8 cellular contexts compared by ENCODE assay signal in the genomic region with DNA sequence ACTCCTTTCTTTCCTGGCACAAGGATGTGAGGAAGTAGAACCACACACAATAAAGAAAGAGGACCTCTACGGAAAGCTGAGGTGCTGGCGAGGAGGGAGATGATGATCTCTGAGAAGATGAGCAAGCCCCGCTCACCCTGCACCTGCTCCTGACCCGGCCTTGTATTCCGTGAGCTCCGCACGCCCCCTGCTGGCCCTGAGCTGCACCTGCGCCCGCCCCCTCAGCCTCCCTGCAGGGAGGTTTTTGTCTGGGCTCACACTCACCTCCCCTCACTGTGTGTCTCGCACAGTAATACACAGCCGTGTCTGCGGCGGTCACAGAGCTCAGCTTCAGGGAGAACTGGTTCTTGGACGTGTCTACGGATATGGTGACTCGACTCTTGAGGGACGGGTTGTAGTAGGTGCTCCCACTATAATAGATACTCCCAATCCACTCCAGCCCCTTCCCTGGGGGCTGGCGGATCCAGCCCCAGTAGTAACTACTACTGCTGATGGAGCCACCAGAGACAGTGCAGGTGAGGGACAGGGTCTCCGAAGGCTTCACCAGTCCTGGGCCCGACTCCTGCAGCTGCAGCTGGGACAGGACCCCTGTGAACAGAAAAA.
DNase-seq lines count a peak whose midpoint lies in the region; ATAC-seq, FAIRE-seq and TF ChIP-seq lines count a peak whose summit lies in the region.
"Not testable (repeated sequence)": the region's sequence is repeated elsewhere in the genome, so short reads cannot be mapped to it uniquely, and the experiment has no call there.

No MANE protein-coding gene starts in this region.

- H3K9me1 ChIP-seq in K562 (ENCODE audit: control insufficient read depth, insufficient read depth, low read length): not testable (repeated sequence)

- not testable (repeated sequence) for H3K79me2 ChIP-seq in K562 (ENCODE audit: control insufficient read depth, insufficient read depth, low read length)

- H3K4me3 ChIP-seq in BLaER1 treated with 17β-estradiol and CSF1 and Interleukin-3, amounts not matched to agents 10 nM and 100 nM; K562; liver (ENCODE audit: low read depth in 1 of 3, low read length in 3 of 3): not testable (repeated sequence)

- not testable (repeated sequence) for H3K9me3 Mint-ChIP-seq in activated CD4-positive, alpha-beta memory T cell treated with anti-CD3 and anti-CD28 coated beads for 36 hours

- H3K4me2 ChIP-seq in BLaER1 treated with 17β-estradiol and CSF1 and Interleukin-3, amounts not matched to agents 10 nM and 100 nM: peak overlapping the region in 9 of 11 experiments; percentile 37 to 69 (median 64); a peak in 18 of 22 replicates
- H3K4me2 ChIP-seq in K562 (ENCODE audit: insufficient read depth, low read length): not testable (repeated sequence)

- TF ChIP-seq POLR2A in K562 (conservative IDR thresholded peaks at IDR 0.05): not testable (repeated sequence)

- H3K4me3 Mint-ChIP-seq in activated CD4-positive, alpha-beta memory T cell treated with anti-CD3 and anti-CD28 coated beads for 36 hours: not testable (repeated sequence)

- H3K36me3 Mint-ChIP-seq in activated CD4-positive, alpha-beta memory T cell treated with anti-CD3 and anti-CD28 coated beads for 36 hours: not testable (repeated sequence)

- 49% methylated on average over 16 of the region's 20 CpGs for WGBS in K562 (ENCODE audit: insufficient coverage, low coverage, missing lambda C conversion rate)
- WGBS in liver: 51% methylated on average over 20 of the region's 20 CpGs

- peak overlapping the region in 1 of 11 experiments; percentile 61; a peak in 1 of 22 replicates for H3K27ac ChIP-seq in BLaER1 treated with 17β-estradiol and CSF1 and Interleukin-3, amounts not matched to agents 10 nM and 100 nM
- not testable (repeated sequence) for H3K27ac ChIP-seq in RWPE1; K562 (ENCODE audit: extremely low read depth, low read depth, low read length); liver (ENCODE audit: low read depth in 1 of 2, low read length in 2 of 2)

- H3K9ac ChIP-seq in BLaER1 treated with 17β-estradiol and CSF1 and Interleukin-3, amounts not matched to agents 10 nM and 100 nM: peak overlapping the region in 1 of 11 experiments; percentile 59; a peak in 1 of 22 replicates
- H3K9ac ChIP-seq in K562 (ENCODE audit: insufficient read depth in 1 of 2, low read depth in 2 of 2, low read length in 2 of 2); liver (ENCODE audit: low read depth in 1 of 2, low read length in 2 of 2): not testable (repeated sequence)

- not testable (repeated sequence) for FAIRE-seq in K562 (lab: Jason Lieb, UNC)

- CTCF ChIA-PET in RWPE1 (lab: Yijun Ruan, JAX): interaction anchor here (0.6 to 4.5 kb wide), 7 partner anchors 11 to 917 kb away, joined by 3 to 33 read pairs (median 3); no protein-coding TSS in a partner anchor
- CTCF ChIA-PET in activated CD4-positive, alpha-beta memory T cell treated with anti-CD3 and anti-CD28 coated beads for 36 hours (lab: Charles Lee): interaction anchor here (0.6 to 14.1 kb wide), 25 partner anchors 10 to 360 kb away, joined by 3 to 220 read pairs (median 4); no protein-coding TSS in a partner anchor
- CTCF ChIA-PET in K562 (lab: Yijun Ruan, JAX; ENCODE audit: low intra/inter-chr PET ratio): not testable (repeated sequence)

- not testable (repeated sequence) for TF ChIP-seq RAD21 in K562 (CRISPR knock-in tag; conservative IDR thresholded peaks at IDR 0.05 in 1 of 2, IDR thresholded peaks at IDR 0.05 in 1 of 2)
- peak in 1 of 2 donors; percentile 47 for TF ChIP-seq RAD21 in liver (IDR thresholded peaks at IDR 0.05)

- TF ChIP-seq CTCF in RWPE1 (conservative IDR thresholded peaks at IDR 0.05; ENCODE audit: low read depth) (peak; percentile 79), K562 (IDR thresholded peaks at IDR 0.05 in 2 of 3, conservative IDR thresholded peaks at IDR 0.05 in 1 of 3; ENCODE audit: insufficient read depth in 2 of 3, low read depth in 1 of 3, low read length in 3 of 3) (peak; percentile 29 to 43 (median 30); a peak in 3 of 6 replicates), liver (IDR thresholded peaks at IDR 0.05; ENCODE audit: low read depth, low read length, missing input control) (peak; percentile 41)

- not testable (repeated sequence) for H3K36me3 ChIP-seq in BLaER1 treated with 17β-estradiol and CSF1 and Interleukin-3, amounts not matched to agents 10 nM and 100 nM; K562 (ENCODE audit: control insufficient read depth, insufficient read depth, low read length); liver (ENCODE audit: control insufficient read depth in 4 of 4, insufficient read depth in 3 of 4, low read depth in 1 of 4, low read length in 3 of 4)

- not testable (repeated sequence) for TF ChIP-seq EP300 in K562 (IDR thresholded peaks at IDR 0.05; ENCODE audit: low read length)

- in situ Hi-C loops in K562 (cut with MboI): not testable (repeated sequence)

- not testable (repeated sequence) for H3K27ac Mint-ChIP-seq in activated CD4-positive, alpha-beta memory T cell treated with anti-CD3 and anti-CD28 coated beads for 36 hours

- peaks cover 16% of the 10 kb centered on the region for H3K27me3 Mint-ChIP-seq in activated CD4-positive, alpha-beta memory T cell treated with anti-CD3 and anti-CD28 coated beads for 36 hours

- H3K4me1 Mint-ChIP-seq in activated CD4-positive, alpha-beta memory T cell treated with anti-CD3 and anti-CD28 coated beads for 36 hours (ENCODE audit: low read depth): not testable (repeated sequence)

- DNase-seq in GM19238 (ENCODE audit: insufficient read length, low spot score) (peak; percentile 6), NCI-H1105 (lab: John Stamatoyannopoulos, UW) (peak; percentile 50), K562 (ENCODE audit: extremely low read depth in 1 of 4, low spot score in 3 of 4) (peak; percentile 9 to 27 (median 10))
- DNase-seq in RWPE1 (ENCODE audit: low spot score): not testable (repeated sequence)
- DNase-seq in activated CD4-positive, alpha-beta memory T cell treated with anti-CD3 and anti-CD28 coated beads for 36 hours: peak; percentile 90
- DNase-seq in stimulated activated CD8-positive, alpha-beta memory T cell treated with anti-CD3 and anti-CD28 coated beads, Interleukin-12 subunit alpha, Interleukin-12 subunit beta, amount 100 ng/mL, for 4 hours (ENCODE audit: low read depth): peak; percentile 68

- intact Hi-C loops in activated CD4-positive, alpha-beta memory T cell treated with anti-CD3 and anti-CD28 coated beads for 36 hours (cut with micrococcal nuclease); K562 (cut with micrococcal nuclease): not testable (repeated sequence)

- POLR2A ChIA-PET in RWPE1 (lab: Yijun Ruan, JAX; ENCODE audit: low non-redundant PET); activated CD4-positive, alpha-beta memory T cell treated with anti-CD3 and anti-CD28 coated beads for 36 hours (lab: Charles Lee): not testable (repeated sequence)
- POLR2A ChIA-PET in K562 (lab: Yijun Ruan, JAX): interaction anchor here (0.6 kb wide), 1 partner anchor 247 kb away, joined by 3 read pairs; no protein-coding TSS in a partner anchor

- H4K20me1 ChIP-seq in BLaER1 treated with 17β-estradiol and CSF1 and Interleukin-3, amounts not matched to agents 10 nM and 100 nM; K562 (replicated peaks; ENCODE audit: control insufficient read depth, insufficient read depth, low read length): not testable (repeated sequence)

- not testable (repeated sequence) for BruUV-seq in K562 (replicated peaks; lab: Mats Ljungman, UMichigan)

- H3K4me1 ChIP-seq in BLaER1 treated with 17β-estradiol and CSF1 and Interleukin-3, amounts not matched to agents 10 nM and 100 nM: peaks cover 0 to 50% (median 21%) of the 10 kb centered on the region in 10 experiments; a peak in 17 of 20 replicates
- not testable (repeated sequence) for H3K4me1 ChIP-seq in K562 (replicated peaks in 1 of 2; ENCODE audit: control insufficient read depth in 2 of 2, insufficient read depth in 2 of 2, low read length in 2 of 2); liver (ENCODE audit: control insufficient read depth in 4 of 4, insufficient read depth in 4 of 4, low read length in 3 of 4)

- not testable (repeated sequence) for H3K27me3 ChIP-seq in BLaER1 treated with 17β-estradiol and CSF1 and Interleukin-3, amounts not matched to agents 10 nM and 100 nM; K562 (ENCODE audit: control insufficient read depth in 2 of 2, insufficient read depth in 2 of 2, low read length in 2 of 2); liver (ENCODE audit: control insufficient read depth in 4 of 4, insufficient read depth in 4 of 4, low read length in 3 of 4)

- H2AFZ ChIP-seq in K562 (ENCODE audit: low read depth, low read length): not testable (repeated sequence)

- peak; percentile 61; the same call in 1 of the 3 replicates for ATAC-seq in K562

- H3K9me3 ChIP-seq in BLaER1 treated with 17β-estradiol and CSF1 and Interleukin-3, amounts not matched to agents 10 nM and 100 nM (replicated peaks in 1 of 11); K562 (replicated peaks; ENCODE audit: control insufficient read depth, insufficient read depth, low read depth, low read length); liver (ENCODE audit: control insufficient read depth in 4 of 4, low read length in 3 of 4): not testable (repeated sequence)

TF ChIP-seq in K562, 482 proteins besides CTCF, POLR2A, EP300 and RAD21:
- TF ChIP-seq EGR1 (conservative IDR thresholded peaks at IDR 0.05): peak; percentile 47
